1 cellular context compared by ENCODE assay signal in genomic region chr1:22257286-22258275, GRCh38.
TF ChIP-seq lines count a peak whose summit lies in the region.

No MANE protein-coding gene starts in this region.

TF ChIP-seq in WTC11, 78 proteins besides CTCF, POLR2A, EP300 and RAD21 (continued from another document):
- TF ChIP-seq, protein P1, sequence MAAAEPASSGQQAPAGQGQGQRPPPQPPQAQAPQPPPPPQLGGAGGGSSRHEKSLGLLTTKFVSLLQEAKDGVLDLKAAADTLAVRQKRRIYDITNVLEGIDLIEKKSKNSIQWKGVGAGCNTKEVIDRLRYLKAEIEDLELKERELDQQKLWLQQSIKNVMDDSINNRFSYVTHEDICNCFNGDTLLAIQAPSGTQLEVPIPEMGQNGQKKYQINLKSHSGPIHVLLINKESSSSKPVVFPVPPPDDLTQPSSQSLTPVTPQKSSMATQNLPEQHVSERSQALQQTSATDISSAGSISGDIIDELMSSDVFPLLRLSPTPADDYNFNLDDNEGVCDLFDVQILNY (CRISPR knock-in tag; IDR thresholded peaks at IDR 0.05) = no peak
- TF ChIP-seq CBFB (CRISPR knock-in tag; IDR thresholded peaks at IDR 0.05; ENCODE audit: low read depth) (no peak), OVOL2 (CRISPR knock-in tag; IDR thresholded peaks at IDR 0.05; ENCODE audit: borderline replicate concordance) (no peak), RELA (CRISPR knock-in tag; IDR thresholded peaks at IDR 0.05; ENCODE audit: borderline replicate concordance) (no peak), FOXK1 (CRISPR knock-in tag; IDR thresholded peaks at IDR 0.05) (no peak), GABPB1 (CRISPR knock-in tag; IDR thresholded peaks at IDR 0.05) (no peak), JUN (CRISPR knock-in tag; IDR thresholded peaks at IDR 0.05) (no peak), CREB1 (CRISPR knock-in tag; IDR thresholded peaks at IDR 0.05) (no peak), ZNF219 (CRISPR knock-in tag; IDR thresholded peaks at IDR 0.05; ENCODE audit: borderline replicate concordance) (no peak), ZNF281 (CRISPR knock-in tag; IDR thresholded peaks at IDR 0.05) (no peak), NFYB (CRISPR knock-in tag; conservative IDR thresholded peaks at IDR 0.05; ENCODE audit: low read depth) (no peak)
TF ChIP-seq in WTC11: peak in this region for 0.
